ENCODE assay signal across 8 cellular contexts in genomic region chr19:7500811-7501450, GRCh38. TPM values are rescaled to one million over a fixed set of nuclear protein-coding genes. Genes with fewer than 3 reads are reported as not detected.
DNase-seq lines count a peak whose midpoint lies in the region; ATAC-seq and TF ChIP-seq lines count a peak whose summit lies in the region.

No MANE protein-coding gene starts in this region.

- no peaks in the 10 kb centered on the region for H3K36me3 Mint-ChIP-seq in memory B cell

- peak; percentile 36 for ATAC-seq in memory B cell (ENCODE audit: low read depth)

- H3K9me3 Mint-ChIP-seq in memory B cell = no peaks in the 10 kb centered on the region

- H3K4me3 ChIP-seq in WERI-Rb-1 (ENCODE audit: low read depth, low read length) = peak overlapping the region; percentile 38

- H3K4me3 Mint-ChIP-seq in memory B cell = peak overlapping the region; percentile 56

- H3K27me3 ChIP-seq in WERI-Rb-1 (ENCODE audit: insufficient read depth, low read depth, severe bottlenecking) = peaks cover 20% of the 10 kb centered on the region

- no peaks in the 10 kb centered on the region for H3K36me3 ChIP-seq in WERI-Rb-1

- DNase-seq in DMS153 treated with DMSO at 0.1 percent for 48 hours (lab: John Stamatoyannopoulos, UW; ENCODE audit: unreplicated experiment) (peak; percentile 79), NCI-H1417 treated with DMSO at 0.1 percent for 48 hours (lab: John Stamatoyannopoulos, UW) (peak; percentile 47), WERI-Rb-1 (peak; percentile 92), dermis microvascular lymphatic vessel endothelial cell (ENCODE audit: low read depth in 2 of 2) (peak; percentile 57 to 78), memory B cell (ENCODE audit: low spot score in 2 of 2) (no peak), H4 (ENCODE audit: low spot score) (no peak), A172 (ENCODE audit: low spot score) (no peak)
- DNase-seq in stimulated activated CD8-positive, alpha-beta memory T cell treated with anti-CD3 and anti-CD28 coated beads, Interleukin-7, amount 100 ng/mL, for 48 hours (ENCODE audit: extremely low read depth in 1 of 2, low read depth in 1 of 2) = peak; percentile 43 to 47

- TF ChIP-seq CTCF in WERI-Rb-1 (IDR thresholded peaks at IDR 0.05; ENCODE audit: low read depth, low read length) = peak; percentile 18; the same call in 1 of the 2 replicates

- H3K27me3 Mint-ChIP-seq in memory B cell = peaks cover 28% of the 10 kb centered on the region

- peaks cover 11% of the 10 kb centered on the region for H3K4me1 Mint-ChIP-seq in memory B cell

- no peak overlapping the region for H3K27ac Mint-ChIP-seq in memory B cell

- no peak overlapping the region for H3K27ac ChIP-seq in WERI-Rb-1

- no peaks in the 10 kb centered on the region for H3K9me3 ChIP-seq in WERI-Rb-1 (ENCODE audit: severe bottlenecking)

RNA-seq across cellular contexts. Expression of gene PEX11G, which starts 12.1 kb away (rescaled TPM):
- 1.8 and 2.3 TPM in 2 replicates for total RNA-seq in dermis microvascular lymphatic vessel endothelial cell
- 0.31 TPM in 1 of 2 replicates, not detected in the other for total RNA-seq in H4 (2014; rRNA removed; shearing (Covaris generic))
- total RNA-seq in A172 (2014; rRNA removed; shearing (Covaris generic)) = 3.0 and 6.7 TPM in 2 replicates

RNA-seq across cellular contexts. Expression of gene ZNF358, which starts 15.0 kb away (rescaled TPM):
- total RNA-seq in dermis microvascular lymphatic vessel endothelial cell = 8.3 and 21.7 TPM in 2 replicates
- 31.9 and 37.5 TPM in 2 replicates for total RNA-seq in H4 (2014; rRNA removed; shearing (Covaris generic))
- 47.8 and 72.7 TPM in 2 replicates for total RNA-seq in A172 (2014; rRNA removed; shearing (Covaris generic))

RNA-seq across cellular contexts. Expression of gene MCOLN1, which starts 21.5 kb away (rescaled TPM):
- total RNA-seq in dermis microvascular lymphatic vessel endothelial cell = 2.8 and 7.1 TPM in 2 replicates
- 3.9 and 5.8 TPM in 2 replicates for total RNA-seq in H4 (2014; rRNA removed; shearing (Covaris generic))
- total RNA-seq in A172 (2014; rRNA removed; shearing (Covaris generic)) = 3.1 and 5.0 TPM in 2 replicates

RNA-seq across cellular contexts. Expression of gene PNPLA6, which starts 34.6 kb away (rescaled TPM):
- 63.7 and 90.4 TPM in 2 replicates for total RNA-seq in dermis microvascular lymphatic vessel endothelial cell
- 32.5 and 41.4 TPM in 2 replicates for total RNA-seq in H4 (2014; rRNA removed; shearing (Covaris generic))
- total RNA-seq in A172 (2014; rRNA removed; shearing (Covaris generic)) = 105 and 138 TPM in 2 replicates

Comparison
In these comparisons a context has a peak if more than half of its experiments do, and no peak if none do; other contexts are left out.
1. DNase-seq: peak in DMS153 treated with DMSO at 0.1 percent for 48 hours (single experiment), NCI-H1417 treated with DMSO at 0.1 percent for 48 hours (single experiment), WERI-Rb-1 (single experiment), dermis microvascular lymphatic vessel endothelial cell (2 of 2) and stimulated activated CD8-positive, alpha-beta memory T cell treated with anti-CD3 and anti-CD28 coated beads, Interleukin-7, amount 100 ng/mL, for 48 hours (2 of 2); none in memory B cell (0 of 2), H4 (single experiment) and A172 (single experiment).